30 cellular contexts compared by ENCODE assay signal in genomic region chr2:38467768-38468463, GRCh38.
A peak's percentile ranks its signal among the peaks of the same experiment; 100 is the strongest.
DNase-seq lines count a peak whose midpoint lies in the region; ATAC-seq, FAIRE-seq and TF ChIP-seq lines count a peak whose summit lies in the region.
"Had no signal": no experiment of that assay in that cellular context is flagged by ENCODE, and none has a peak within 500 bp of the region (broad histone marks: within the 10 kb centered on the region; RNA-seq: fewer than 3 reads in every experiment).

No MANE protein-coding gene starts in this region.

- POLR2A ChIA-PET in MCF 10A (lab: Yijun Ruan, JAX) = interaction anchor here (0.6 to 6.5 kb wide), 12 partner anchors 20 to 979 kb away, joined by 3 to 107 read pairs (median 5); partner anchors contain the start of gene ATL2

- no peak for TF ChIP-seq CTCF in MCF 10A (IDR thresholded peaks at IDR 0.05; ENCODE audit: unreplicated experiment)
- no peak for TF ChIP-seq CTCF in keratinocyte (optimal IDR thresholded peaks at IDR 0.05 in 1 of 3, IDR thresholded peaks at IDR 0.05 in 1 of 3, conservative IDR thresholded peaks at IDR 0.05 in 1 of 3; ENCODE audit: extremely low read depth in 1 of 3, insufficient read depth in 2 of 3, low read length in 3 of 3)
- no peak for TF ChIP-seq CTCF in sigmoid colon (IDR thresholded peaks at IDR 0.05)

- 14 to 53% methylated on average over 4 of the region's 4 CpGs for WGBS in sigmoid colon, 2 donors

- H3K9ac ChIP-seq in keratinocyte (ENCODE audit: control insufficient read depth, extremely low read depth, insufficient read depth, low read length) = no peak overlapping the region

- no peak overlapping the region for H3K27ac Mint-ChIP-seq in MCF 10A (ENCODE audit: low read depth, unreplicated experiment)
- H3K27ac Mint-ChIP-seq: activated CD8-positive, alpha-beta T cell treated with anti-CD3 and anti-CD28 coated beads, Interleukin-2, amount 10 ng/mL, durations not matched to agents 7 days and 5 days; activated naive CD8-positive, alpha-beta T cell treated with anti-CD3 and anti-CD28 coated beads for 36 hours; CD4-positive, alpha-beta T cell; dendritic cell treated with granulocyte-macrophage colony-stimulating factor and Interleukin-4, amounts not matched to agents 40 ng/mL and 50 ng/mL, for 4 days; endodermal cell; stimulated activated memory B cell treated with anti-CD40 and anti-IgM and Interleukin-4, amounts not matched to agents 10 μg/mL and 1 μg/mL and 100 μg/mL, for 72 hours; T-helper 1 cell treated with Interleukin-12 subunit alpha and Interleukin-12 subunit beta and Interleukin-4 antibody, amounts not matched to agents 30 μg/mL and 1 μg/mL, for 36 hours had no signal

- H3K36me3 ChIP-seq in keratinocyte (ENCODE audit: control insufficient read depth in 2 of 2, extremely low read depth in 1 of 2, insufficient read depth in 2 of 2, low read length in 2 of 2) (no peaks in the 10 kb centered on the region), sigmoid colon (no peaks in the 10 kb centered on the region)
- H3K36me3 ChIP-seq: left lung, right atrium auricular region, SJSA1 had no signal

- H3K9me3 ChIP-seq in keratinocyte (ENCODE audit: control insufficient read depth, low read depth, low read length) = no peaks in the 10 kb centered on the region
- H3K9me3 ChIP-seq in sigmoid colon = no peaks in the 10 kb centered on the region
- H3K9me3 ChIP-seq: left lung, right atrium auricular region, testis had no signal

- intact Hi-C loops in MCF 10A (cut with micrococcal nuclease) (no loop called here), sigmoid colon (cut with DNase I) (loop anchor here (2.0 to 5.0 kb wide), 4 partner anchors 39 to 151 kb away; partner anchors contain the start of gene ATL2)

- no peaks in the 10 kb centered on the region for H3K36me3 Mint-ChIP-seq in MCF 10A (ENCODE audit: insufficient read depth, unreplicated experiment)
- H3K36me3 Mint-ChIP-seq: activated naive CD8-positive, alpha-beta T cell treated with anti-CD3 and anti-CD28 coated beads for 36 hours; naive thymus-derived CD8-positive, alpha-beta T cell; stimulated activated memory B cell treated with anti-CD40 and anti-IgM and Interleukin-4, amounts not matched to agents 10 μg/mL and 1 μg/mL and 100 μg/mL, for 72 hours had no signal

- CTCF ChIA-PET in MCF 10A (lab: Yijun Ruan, JAX) = interaction anchor here (0.6 to 4.8 kb wide), 15 partner anchors 14 to 1904 kb away, joined by 3 to 58 read pairs (median 5); partner anchors contain the start of genes ATL2 and SRSF7

- no peak for TF ChIP-seq POLR2A in sigmoid colon (IDR thresholded peaks at IDR 0.05)

- no peak for TF ChIP-seq EP300 in sigmoid colon (IDR thresholded peaks at IDR 0.05)

- no TSS peak for BruUV-seq in MCF 10A (replicated peaks; lab: Mats Ljungman, UMichigan)

- DNase-seq in EH (ENCODE audit: low read depth) (peak; percentile 23), MCF 10A (ENCODE audit: unreplicated experiment) (peak; percentile 43), keratinocyte (ENCODE audit: low read depth, low spot score) (no peak), sigmoid colon (no peak), HuH-7.5 (ENCODE audit: low spot score) (no peak)
- no peak for DNase-seq in activated CD4-positive, alpha-beta T cell treated with anti-CD3 and anti-CD28 coated beads, Interleukin-2, amount 50 U/mL, for 4 hours
- DNase-seq: 8988T; activated CD4-positive, alpha-beta T cell treated with anti-CD3 and anti-CD28 coated beads for 1 hour; activated CD8-positive, alpha-beta T cell treated with anti-CD3 and anti-CD28 coated beads, Interleukin-2, amount 10 ng/mL, durations not matched to agents 7 days and 5 days; activated naive CD8-positive, alpha-beta T cell treated with anti-CD3 and anti-CD28 coated beads for 36 hours; caudate nucleus; CD4-positive, alpha-beta T cell; endodermal cell; GOT3; left lung; naive thymus-derived CD8-positive, alpha-beta T cell; NCI-H1417; NCI-H2081; NCI-H345; stimulated activated CD4-positive, alpha-beta T cell treated with anti-CD3 and anti-CD28 coated beads, Interleukin-12 subunit alpha, Interleukin-12 subunit beta, amount 100 ng/mL, for 4 hours; stimulated activated CD4-positive, alpha-beta T cell treated with anti-CD3 and anti-CD28 coated beads, Interleukin-4, amount 100 ng/mL, for 4 hours; testis had no signal

- no peak overlapping the region for H3K27ac ChIP-seq in keratinocyte (ENCODE audit: control insufficient read depth, insufficient read depth, low read length)
- peak overlapping the region; percentile 86 to 91 (median 88) for H3K27ac ChIP-seq in sigmoid colon
- H3K27ac ChIP-seq: left lung, right atrium auricular region, SJSA1 had no signal

- H3K4me2 ChIP-seq in keratinocyte (ENCODE audit: control insufficient read depth, extremely low read depth, insufficient read depth, low read depth, low read length) = peak overlapping the region; percentile 17

- H3K27me3 Mint-ChIP-seq in MCF 10A (ENCODE audit: insufficient read depth, unreplicated experiment) = no peaks in the 10 kb centered on the region
- H3K27me3 Mint-ChIP-seq: CD4-positive, alpha-beta T cell had no signal

- dilution Hi-C loops in keratinocyte (cut with MboI; ENCODE audit: extremely low pct_ligation_motif_present, low sequenced_read_pairs) = no loop called here

- no peaks in the 10 kb centered on the region for H3K9me1 ChIP-seq in keratinocyte (ENCODE audit: control insufficient read depth, extremely low read depth, insufficient read depth, low read length)

- H4K20me1 ChIP-seq in keratinocyte (ENCODE audit: control insufficient read depth, extremely low read depth, insufficient read depth, low read length) = no peaks in the 10 kb centered on the region

- peaks cover 8% of the 10 kb centered on the region for H3K4me1 ChIP-seq in keratinocyte (ENCODE audit: control insufficient read depth, extremely low read depth, insufficient read depth, low read length)
- H3K4me1 ChIP-seq in sigmoid colon = peaks cover 0 to 75% (median 54%) of the 10 kb centered on the region in 4 donors
- H3K4me1 ChIP-seq: left lung, right atrium auricular region, SJSA1 had no signal

- peaks cover 23% of the 10 kb centered on the region for H3K4me1 Mint-ChIP-seq in MCF 10A (ENCODE audit: insufficient read depth, unreplicated experiment)
- H3K4me1 Mint-ChIP-seq: activated naive CD8-positive, alpha-beta T cell treated with anti-CD3 and anti-CD28 coated beads for 36 hours had no signal

- peak; percentile 23 for FAIRE-seq in keratinocyte (lab: Jason Lieb, UNC)
- FAIRE-seq: astrocyte had no signal

- ATAC-seq in GM18502 (IDR thresholded peaks at IDR 0.05; ENCODE audit: poor library complexity, unreplicated experiment) (no peak), HG02642 (IDR thresholded peaks at IDR 0.05; ENCODE audit: poor library complexity, unreplicated experiment) (no peak)
- ATAC-seq: activated CD8-positive, alpha-beta T cell treated with anti-CD3 and anti-CD28 coated beads, Interleukin-2, amount 10 ng/mL, durations not matched to agents 7 days and 5 days; left lung; naive thymus-derived CD8-positive, alpha-beta T cell; stimulated activated memory B cell treated with anti-CD40 and anti-IgM and Interleukin-4, amounts not matched to agents 10 μg/mL and 1 μg/mL and 100 μg/mL, for 72 hours had no signal

- H3K4me3 ChIP-seq in keratinocyte (ENCODE audit: control insufficient read depth in 2 of 3, extremely low read depth in 1 of 3, insufficient read depth in 2 of 3, low read depth in 1 of 3, low read length in 3 of 3) (no peak overlapping the region), sigmoid colon (no peak overlapping the region)
- H3K4me3 ChIP-seq: left lung, right atrium auricular region, SJSA1, testis had no signal

- H3K27me3 ChIP-seq in keratinocyte (ENCODE audit: control insufficient read depth, extremely low read depth, insufficient read depth, low read length) (no peaks in the 10 kb centered on the region), sigmoid colon (no peaks in the 10 kb centered on the region)
- H3K27me3 ChIP-seq: left lung, right atrium auricular region, testis had no signal

- H3K9me3 Mint-ChIP-seq in MCF 10A (ENCODE audit: unreplicated experiment) = no peaks in the 10 kb centered on the region
- H3K9me3 Mint-ChIP-seq: activated naive CD8-positive, alpha-beta T cell treated with anti-CD3 and anti-CD28 coated beads for 36 hours; CD4-positive, alpha-beta T cell; dendritic cell treated with granulocyte-macrophage colony-stimulating factor and Interleukin-4, amounts not matched to agents 40 ng/mL and 50 ng/mL, for 4 days; endodermal cell; naive thymus-derived CD8-positive, alpha-beta T cell; stimulated activated memory B cell treated with anti-CD40 and anti-IgM and Interleukin-4, amounts not matched to agents 10 μg/mL and 1 μg/mL and 100 μg/mL, for 72 hours; T-helper 1 cell treated with Interleukin-12 subunit alpha and Interleukin-12 subunit beta and Interleukin-4 antibody, amounts not matched to agents 30 μg/mL and 1 μg/mL, for 36 hours had no signal

- H3K4me3 Mint-ChIP-seq in MCF 10A (ENCODE audit: unreplicated experiment) = no peak overlapping the region
- H3K4me3 Mint-ChIP-seq: activated CD8-positive, alpha-beta T cell treated with anti-CD3 and anti-CD28 coated beads, Interleukin-2, amount 10 ng/mL, durations not matched to agents 7 days and 5 days; activated naive CD8-positive, alpha-beta T cell treated with anti-CD3 and anti-CD28 coated beads for 36 hours; CD4-positive, alpha-beta T cell; dendritic cell treated with granulocyte-macrophage colony-stimulating factor and Interleukin-4, amounts not matched to agents 40 ng/mL and 50 ng/mL, for 4 days; endodermal cell; naive thymus-derived CD8-positive, alpha-beta T cell; stimulated activated memory B cell treated with anti-CD40 and anti-IgM and Interleukin-4, amounts not matched to agents 10 μg/mL and 1 μg/mL and 100 μg/mL, for 72 hours; T-helper 1 cell treated with Interleukin-12 subunit alpha and Interleukin-12 subunit beta and Interleukin-4 antibody, amounts not matched to agents 30 μg/mL and 1 μg/mL, for 36 hours had no signal

- H2AFZ ChIP-seq in keratinocyte (ENCODE audit: control insufficient read depth, low read length) = no peak overlapping the region

- H3K79me2 ChIP-seq in keratinocyte (ENCODE audit: control insufficient read depth, insufficient read depth, low read length) = no peaks in the 10 kb centered on the region

Comparison
In these comparisons a context has a peak if more than half of its experiments do, and no peak if none do; other contexts are left out.
1. DNase-seq: peak in EH (single experiment) and MCF 10A (single experiment); none in keratinocyte (single experiment), sigmoid colon (single experiment), HuH-7.5 (single experiment) and activated CD4-positive, alpha-beta T cell treated with anti-CD3 and anti-CD28 coated beads, Interleukin-2, amount 50 U/mL, for 4 hours (0 of 2).